In genomic region chr14:102096569-102097188, GRCh38 we compare ENCODE assay signal across 8 cellular contexts. TPM values are rescaled to one million over a fixed set of nuclear protein-coding genes. Genes with fewer than 3 reads are reported as not detected.
DNase-seq lines count a peak whose midpoint lies in the region; ATAC-seq and TF ChIP-seq lines count a peak whose summit lies in the region.

No MANE protein-coding gene starts in this region.

- CTCF ChIA-PET in WTC11 (lab: Charles Lee): interaction anchor here (0.8 to 3.6 kb wide), 24 partner anchors 9 to 326 kb away, joined by 3 to 41 read pairs (median 5); no protein-coding TSS in a partner anchor

- peaks cover 27% of the 10 kb centered on the region for H3K4me1 Mint-ChIP-seq in WTC11

- no peaks in the 10 kb centered on the region for H3K9me3 Mint-ChIP-seq in WTC11

- TF ChIP-seq CTCF in WTC11 (IDR thresholded peaks at IDR 0.05) (peak; percentile 55; the same call in 1 of the 2 replicates), cardiac fibroblast (IDR thresholded peaks at IDR 0.05; ENCODE audit: low read depth, low read length) (peak; percentile 82)

- H3K4me3 ChIP-seq in cardiac fibroblast (replicated peaks in 1 of 2; ENCODE audit: low read depth in 2 of 2, low read length in 2 of 2): no peak overlapping the region

- peak overlapping the region; percentile 39; the same call in 1 of the 2 replicates for H3K27ac Mint-ChIP-seq in WTC11

- H3K36me3 Mint-ChIP-seq in WTC11: no peaks in the 10 kb centered on the region

- POLR2A ChIA-PET in WTC11 (lab: Charles Lee): interaction anchor here (0.6 to 1.0 kb wide), 3 partner anchors 33 to 77 kb away, joined by 3 to 4 read pairs (median 3); no protein-coding TSS in a partner anchor

- no peaks in the 10 kb centered on the region; the same call in 1 of the 2 replicates for H3K27me3 Mint-ChIP-seq in WTC11 (ENCODE audit: low read depth)

- DNase-seq in NOMO-1 (lab: John Stamatoyannopoulos, UW; ENCODE audit: unreplicated experiment in 2 of 2) (peak; percentile 11 to 33), NOMO-1 treated with dmso at 0.1 percent for 144 hours (lab: John Stamatoyannopoulos, UW; ENCODE audit: unreplicated experiment) (no peak), NCI-H2107 treated with DMSO at 0.1 percent for 48 hours (lab: John Stamatoyannopoulos, UW; ENCODE audit: unreplicated experiment) (peak; percentile 78), WTC11 (ENCODE audit: low spot score) (peak; percentile 87), cardiac fibroblast (ENCODE audit: low read depth in 2 of 2) (peak; percentile 78 to 87), islet precursor cell (peak; percentile 86)
- peak; percentile 81 for DNase-seq in stimulated activated CD4-positive, alpha-beta T cell treated with anti-CD3 and anti-CD28 coated beads, Interleukin-15, amount 100 ng/mL, for 24 hours

- ATAC-seq in WTC11: peak; percentile 70
- ATAC-seq in GM21390 (IDR thresholded peaks at IDR 0.05; ENCODE audit: unreplicated experiment): no peak

- 0 out of 2 replicates have a peak overlapping the region, but pooled peaks have one; percentile 2 for H3K4me3 Mint-ChIP-seq in WTC11

TF ChIP-seq in WTC11, 78 proteins besides CTCF, POLR2A, EP300 and RAD21:
- TF ChIP-seq PRRX2 (CRISPR knock-in tag; IDR thresholded peaks at IDR 0.05): no peak
- no peak for TF ChIP-seq TP53 (CRISPR knock-in tag; IDR thresholded peaks at IDR 0.05)
- no peak for TF ChIP-seq GTF2I (CRISPR knock-in tag; conservative IDR thresholded peaks at IDR 0.05)
- no peak for TF ChIP-seq ARID4B (CRISPR knock-in tag; IDR thresholded peaks at IDR 0.05; ENCODE audit: borderline replicate concordance)
- TF ChIP-seq USF1 (CRISPR knock-in tag; IDR thresholded peaks at IDR 0.05): no peak
- no peak for TF ChIP-seq JAZF1 (CRISPR knock-in tag; IDR thresholded peaks at IDR 0.05)
- TF ChIP-seq NFE2L1 (CRISPR knock-in tag; IDR thresholded peaks at IDR 0.05): no peak
TF ChIP-seq in WTC11: peak in this region for 0.

RNA-seq across cellular contexts. Expression of gene HSP90AA1, which starts 9.8 kb away (rescaled TPM):
- total RNA-seq in WTC11 (2021): 808 to 842 TPM (median 832 TPM) in 3 replicates

RNA-seq across cellular contexts. Expression of gene WDR20, which starts 43.0 kb away (rescaled TPM):
- total RNA-seq in WTC11 (2021): 25.6 to 27.5 TPM (median 25.9 TPM) in 3 replicates
